19 cellular contexts compared by ENCODE assay signal in genomic region chrX:119071381-119071780, GRCh38. TPM values are rescaled to one million over a fixed set of nuclear protein-coding genes. Genes with fewer than 3 reads are reported as not detected.
DNase-seq lines count a peak whose midpoint lies in the region; ATAC-seq lines count a peak whose summit lies in the region.
"Had no signal": no experiment of that assay in that cellular context is flagged by ENCODE, and none has a peak within 500 bp of the region (broad histone marks: within the 10 kb centered on the region; RNA-seq: fewer than 3 reads in every experiment).

No MANE protein-coding gene starts in this region.

- no peaks in the 10 kb centered on the region for H3K9me3 Mint-ChIP-seq in stimulated activated naive B cell treated with anti-CD40 and anti-IgM and Interleukin-4, amounts not matched to agents 10 μg/mL and 1 μg/mL and 100 μg/mL, for 72 hours
- H3K9me3 Mint-ChIP-seq: activated naive CD4-positive, alpha-beta T cell treated with anti-CD3 and anti-CD28 coated beads for 36 hours had no signal

- no peak overlapping the region for H3K27ac Mint-ChIP-seq in stimulated activated naive B cell treated with anti-CD40 and anti-IgM and Interleukin-4, amounts not matched to agents 10 μg/mL and 1 μg/mL and 100 μg/mL, for 72 hours
- H3K27ac Mint-ChIP-seq: activated naive CD4-positive, alpha-beta T cell treated with anti-CD3 and anti-CD28 coated beads for 36 hours had no signal

- H3K36me3 Mint-ChIP-seq in stimulated activated naive B cell treated with anti-CD40 and anti-IgM and Interleukin-4, amounts not matched to agents 10 μg/mL and 1 μg/mL and 100 μg/mL, for 72 hours = no peaks in the 10 kb centered on the region

- peaks cover 5 to 7% of the 10 kb centered on the region in 2 donors for H3K4me1 Mint-ChIP-seq in stimulated activated naive B cell treated with anti-CD40 and anti-IgM and Interleukin-4, amounts not matched to agents 10 μg/mL and 1 μg/mL and 100 μg/mL, for 72 hours

- peaks cover 0 to 4% of the 10 kb centered on the region in 2 donors for H3K27me3 Mint-ChIP-seq in stimulated activated naive B cell treated with anti-CD40 and anti-IgM and Interleukin-4, amounts not matched to agents 10 μg/mL and 1 μg/mL and 100 μg/mL, for 72 hours

- in situ Hi-C loops in G401 (cut with HindIII; ENCODE audit: low sequenced_read_pairs) = no loop called here

- DNase-seq in stimulated activated naive B cell treated with anti-CD40 and anti-IgM and Interleukin-4, amounts not matched to agents 10 μg/mL and 1 μg/mL and 100 μg/mL, for 72 hours = no peak
- no peak for DNase-seq in Kasumi-1 (lab: John Stamatoyannopoulos, UW)
- no peak for DNase-seq in NCI-H2227 treated with DMSO at 0.1 percent for 48 hours (lab: John Stamatoyannopoulos, UW)
- DNase-seq in G401 (ENCODE audit: low spot score) = no peak
- DNase-seq: activated naive CD4-positive, alpha-beta T cell treated with anti-CD3 and anti-CD28 coated beads for 36 hours; mesenchymal stem cell; NCI-H1105 treated with DMSO at 0.1 percent for 48 hours; NCI-H526 treated with DMSO at 0.1 percent for 48 hours; SHP77; spleen had no signal

- ATAC-seq in GM18909 (IDR thresholded peaks at IDR 0.05; ENCODE audit: poor library complexity, unreplicated experiment) (peak; percentile 78), GM21825 (IDR thresholded peaks at IDR 0.05; ENCODE audit: unreplicated experiment) (peak; percentile 60), HG03457 (IDR thresholded peaks at IDR 0.05; ENCODE audit: unreplicated experiment) (peak; percentile 72)
- ATAC-seq in stimulated activated naive B cell treated with anti-CD40 and anti-IgM and Interleukin-4, amounts not matched to agents 10 μg/mL and 1 μg/mL and 100 μg/mL, for 72 hours (replicated peaks) = peak; percentile 49 to 50
- ATAC-seq: HCT116 had no signal

- no peak overlapping the region for H3K4me3 Mint-ChIP-seq in stimulated activated naive B cell treated with anti-CD40 and anti-IgM and Interleukin-4, amounts not matched to agents 10 μg/mL and 1 μg/mL and 100 μg/mL, for 72 hours
- H3K4me3 Mint-ChIP-seq: activated naive CD4-positive, alpha-beta T cell treated with anti-CD3 and anti-CD28 coated beads for 36 hours had no signal

RNA-seq across cellular contexts. Expression of gene CT47C1, which starts 1.4 kb away (rescaled TPM):
- total RNA-seq in G401 (2014; rRNA removed; shearing (Covaris generic)) = not detected in 2 replicates
- total RNA-seq: activated naive CD4-positive, alpha-beta T cell treated with anti-CD3 and anti-CD28 coated beads for 36 hours; cerebellum; esophagus muscularis mucosa; HT1080; osteocyte; spleen; thoracic aorta had no signal

RNA-seq across cellular contexts. Expression of gene KIAA1210, which starts 56.2 kb away (rescaled TPM):
- not detected in 2 replicates for total RNA-seq in G401 (2014; rRNA removed; shearing (Covaris generic))
- total RNA-seq: activated naive CD4-positive, alpha-beta T cell treated with anti-CD3 and anti-CD28 coated beads for 36 hours; esophagus muscularis mucosa; HT1080; osteocyte; spleen; thoracic aorta had no signal
